ENCODE assay signal across 15 cellular contexts in genomic region chr11:128235446-128235845, GRCh38.
DNase-seq lines count a peak whose midpoint lies in the region; ATAC-seq lines count a peak whose summit lies in the region.
"Had no signal": no experiment of that assay in that cellular context is flagged by ENCODE, and none has a peak within 500 bp of the region (broad histone marks: within the 10 kb centered on the region; RNA-seq: fewer than 3 reads in every experiment).

No MANE protein-coding gene starts in this region.

- ATAC-seq in GM21526 (IDR thresholded peaks at IDR 0.05; ENCODE audit: low FRiP score, unreplicated experiment) = no peak
- ATAC-seq: activated T-cell treated with anti-CD3 and anti-CD28 coated beads, Interleukin-2, amount 50 U/mL, for 4 hours had no signal

- peak; percentile 27 to 49 for DNase-seq in NCI-H526 (lab: John Stamatoyannopoulos, UW)
- no peak for DNase-seq in NCI-H526 treated with DMSO at 0.1 percent for 48 hours (lab: John Stamatoyannopoulos, UW)
- peak; percentile 77 for DNase-seq in NCI-H510A treated with DMSO at 0.1 percent for 48 hours (lab: John Stamatoyannopoulos, UW)
- peak; percentile 15 for DNase-seq in fibroblast of gingiva (ENCODE audit: low read depth)
- peak; percentile 55 for DNase-seq in renal cortical epithelial cell (ENCODE audit: low read depth)
- DNase-seq in NCI-H774 (lab: John Stamatoyannopoulos, UW) = no peak
- no peak for DNase-seq in NCI-H128 (lab: John Stamatoyannopoulos, UW; ENCODE audit: unreplicated experiment)
- DNase-seq: activated CD4-positive, alpha-beta T cell treated with anti-CD3 and anti-CD28 coated beads, Interleukin-2, amount 10 ng/mL, durations not matched to agents 7 days and 5 days; activated T-cell treated with anti-CD3 and anti-CD28 coated beads, Interleukin-2, amount 50 U/mL, for 4 hours; GM23248; NK-92 treated with Interleukin-12 subunit alpha and Interleukin-12 subunit beta, amount 100 ng/mL, for 24 hours; occipital lobe; stimulated activated CD4-positive, alpha-beta T cell treated with anti-CD3 and anti-CD28 coated beads, Interleukin-12 subunit alpha, Interleukin-12 subunit beta, amount 100 ng/mL, for 4 hours; T1000 had no signal

Comparison
In these comparisons a context has a peak if more than half of its experiments do, and no peak if none do; other contexts are left out.
1. DNase-seq: peak in NCI-H526 (2 of 2), NCI-H510A treated with DMSO at 0.1 percent for 48 hours (single experiment), fibroblast of gingiva (single experiment) and renal cortical epithelial cell (single experiment); none in NCI-H526 treated with DMSO at 0.1 percent for 48 hours (single experiment), NCI-H774 (single experiment) and NCI-H128 (single experiment).